ENCODE assay signal across 31 cellular contexts in genomic region chr13:40386586-40386985, GRCh38.
DNase-seq lines count a peak whose midpoint lies in the region; ATAC-seq and TF ChIP-seq lines count a peak whose summit lies in the region.
"Had no signal": no experiment of that assay in that cellular context is flagged by ENCODE, and none has a peak within 500 bp of the region (broad histone marks: within the 10 kb centered on the region; RNA-seq: fewer than 3 reads in every experiment).

No MANE protein-coding gene starts in this region.

- TF ChIP-seq CTCF in epithelial cell of esophagus (IDR thresholded peaks at IDR 0.05; ENCODE audit: insufficient read depth, low read depth, low read length, missing control alignments) (no peak), retinal pigment epithelial cell (conservative IDR thresholded peaks at IDR 0.05; ENCODE audit: low read depth, low read length) (no peak), thyroid gland (IDR thresholded peaks at IDR 0.05) (no peak)

- CTCF ChIA-PET in activated CD4-positive, alpha-beta memory T cell treated with anti-CD3 and anti-CD28 coated beads, Interleukin-2, amount 10 ng/mL, durations not matched to agents 7 days and 5 days (lab: Charles Lee), result interaction anchor here (1.1 kb wide), 1 partner anchor 282 kb away, joined by 3 read pairs; no protein-coding TSS in a partner anchor
- CTCF ChIA-PET in activated CD4-positive, alpha-beta memory T cell treated with anti-CD3 and anti-CD28 coated beads for 36 hours (lab: Charles Lee), result interaction anchor here (0.9 kb wide), 1 partner anchor 296 kb away, joined by 3 read pairs; no protein-coding TSS in a partner anchor
- CTCF ChIA-PET in T-cell (lab: Charles Lee), result interaction anchor here (0.6 to 1.3 kb wide), 2 partner anchors 102 to 282 kb away, joined by 3 to 5 read pairs; no protein-coding TSS in a partner anchor

- peaks cover 9% of the 10 kb centered on the region for H3K9me3 Mint-ChIP-seq in activated CD4-positive, alpha-beta memory T cell treated with anti-CD3 and anti-CD28 coated beads, Interleukin-2, amount 10 ng/mL, durations not matched to agents 7 days and 5 days
- no peaks in the 10 kb centered on the region for H3K9me3 Mint-ChIP-seq in activated CD4-positive, alpha-beta memory T cell treated with anti-CD3 and anti-CD28 coated beads for 36 hours
- H3K9me3 Mint-ChIP-seq in T-cell, result no peaks in the 10 kb centered on the region
- H3K9me3 Mint-ChIP-seq: endodermal cell had no signal

- peak overlapping the region; percentile 3 for H3K27ac Mint-ChIP-seq in activated CD4-positive, alpha-beta memory T cell treated with anti-CD3 and anti-CD28 coated beads, Interleukin-2, amount 10 ng/mL, durations not matched to agents 7 days and 5 days
- H3K27ac Mint-ChIP-seq in activated CD4-positive, alpha-beta memory T cell treated with anti-CD3 and anti-CD28 coated beads for 36 hours, result no peak overlapping the region
- H3K27ac Mint-ChIP-seq in T-cell, result peak overlapping the region; percentile 21 to 40
- H3K27ac Mint-ChIP-seq: endodermal cell had no signal

- H3K4me1 ChIP-seq in thyroid gland, result peaks cover 0 to 3% of the 10 kb centered on the region in 2 donors
- H3K4me1 ChIP-seq: psoas muscle had no signal

- H3K27me3 Mint-ChIP-seq in activated CD4-positive, alpha-beta memory T cell treated with anti-CD3 and anti-CD28 coated beads, Interleukin-2, amount 10 ng/mL, durations not matched to agents 7 days and 5 days, result no peaks in the 10 kb centered on the region
- no peaks in the 10 kb centered on the region for H3K27me3 Mint-ChIP-seq in activated CD4-positive, alpha-beta memory T cell treated with anti-CD3 and anti-CD28 coated beads for 36 hours
- no peaks in the 10 kb centered on the region for H3K27me3 Mint-ChIP-seq in T-cell
- H3K27me3 Mint-ChIP-seq: activated naive CD8-positive, alpha-beta T cell treated with anti-CD3 and anti-CD28 coated beads, Interleukin-2, amount 10 ng/mL, durations not matched to agents 7 days and 5 days had no signal

- TF ChIP-seq POLR2A in thyroid gland (IDR thresholded peaks at IDR 0.05), result no peak

- H3K4me1 Mint-ChIP-seq in activated CD4-positive, alpha-beta memory T cell treated with anti-CD3 and anti-CD28 coated beads, Interleukin-2, amount 10 ng/mL, durations not matched to agents 7 days and 5 days, result peaks cover 40% of the 10 kb centered on the region
- peaks cover 29% of the 10 kb centered on the region for H3K4me1 Mint-ChIP-seq in activated CD4-positive, alpha-beta memory T cell treated with anti-CD3 and anti-CD28 coated beads for 36 hours (ENCODE audit: low read depth)
- H3K4me1 Mint-ChIP-seq in T-cell, result peaks cover 60 to 72% (median 62%) of the 10 kb centered on the region in 3 donors

- no peaks in the 10 kb centered on the region for H3K9me3 ChIP-seq in thyroid gland
- H3K9me3 ChIP-seq: esophagus muscularis mucosa, psoas muscle had no signal

- intact Hi-C loops in activated CD4-positive, alpha-beta memory T cell treated with anti-CD3 and anti-CD28 coated beads for 36 hours (cut with micrococcal nuclease), result loop anchor here (5.0 kb wide), 4 partner anchors 164 to 391 kb away; no protein-coding TSS in a partner anchor
- intact Hi-C loops in thyroid gland (cut with DNase I), result no loop called here

- H3K27ac ChIP-seq in thyroid gland, result no peak overlapping the region
- H3K27ac ChIP-seq: esophagus muscularis mucosa, psoas muscle had no signal

- DNase-seq in activated CD4-positive, alpha-beta memory T cell treated with anti-CD3 and anti-CD28 coated beads, Interleukin-2, amount 10 ng/mL, durations not matched to agents 7 days and 5 days, result no peak
- DNase-seq in activated CD4-positive, alpha-beta memory T cell treated with anti-CD3 and anti-CD28 coated beads for 36 hours, result no peak
- DNase-seq in T-cell (no peak), epithelial cell of esophagus (ENCODE audit: low read depth) (peak; percentile 75), retinal pigment epithelial cell (ENCODE audit: low read depth) (peak; percentile 99), thyroid gland (no peak), COLO829 (ENCODE audit: low spot score) (no peak)
- DNase-seq: activated CD4-positive, CD25-positive, alpha-beta regulatory T cell treated with anti-CD3 and anti-CD28 coated beads, Interleukin-2, amount 50 U/mL, for 72 hours; activated CD8-positive, alpha-beta memory T cell treated with anti-CD3 and anti-CD28 coated beads for 24 hours; activated effector memory CD4-positive, alpha-beta T cell treated with anti-CD3 and anti-CD28 coated beads, Interleukin-2, amount 50 U/mL, for 16 hours; activated naive CD8-positive, alpha-beta T cell treated with anti-CD3 and anti-CD28 coated beads, Interleukin-2, amount 10 ng/mL, durations not matched to agents 7 days and 5 days; activated T-cell treated with anti-CD3 and anti-CD28 coated beads for 4 hours; aorta; central memory CD4-positive, alpha-beta T cell; EL; endodermal cell; foreskin fibroblast; KBM-7; kidney; left ventricle myocardium superior; NCI-H1092 treated with DMSO at 0.1 percent for 48 hours; NCI-H187 treated with DMSO at 0.1 percent for 48 hours; NCI-H2171 treated with DMSO at 0.1 percent for 48 hours; NCI-H524; occipital lobe; OCI-M1; psoas muscle; stimulated activated CD4-positive, alpha-beta T cell treated with anti-CD3 and anti-CD28 coated beads, Interleukin-15, amount 100 ng/mL, for 24 hours; stimulated activated CD4-positive, alpha-beta T cell treated with anti-CD3 and anti-CD28 coated beads, Interleukin-4, amount 100 ng/mL, for 4 hours had no signal

- H3K4me3 ChIP-seq in epithelial cell of esophagus (ENCODE audit: low read length), result no peak overlapping the region
- H3K4me3 ChIP-seq in retinal pigment epithelial cell (ENCODE audit: low read length), result no peak overlapping the region
- no peak overlapping the region for H3K4me3 ChIP-seq in thyroid gland (replicated peaks in 1 of 3)
- H3K4me3 ChIP-seq: esophagus muscularis mucosa, psoas muscle had no signal

- H3K36me3 Mint-ChIP-seq in activated CD4-positive, alpha-beta memory T cell treated with anti-CD3 and anti-CD28 coated beads, Interleukin-2, amount 10 ng/mL, durations not matched to agents 7 days and 5 days (ENCODE audit: low read depth), result peaks cover 16% of the 10 kb centered on the region
- H3K36me3 Mint-ChIP-seq in activated CD4-positive, alpha-beta memory T cell treated with anti-CD3 and anti-CD28 coated beads for 36 hours, result peaks cover 2% of the 10 kb centered on the region
- H3K36me3 Mint-ChIP-seq in T-cell, result no peaks in the 10 kb centered on the region

- no peak for ATAC-seq in T-cell (replicated peaks in 1 of 4)
- ATAC-seq in HG02884 (IDR thresholded peaks at IDR 0.05; ENCODE audit: unreplicated experiment), result no peak
- ATAC-seq: left ventricle myocardium superior, psoas muscle had no signal

- no peak overlapping the region for H3K4me3 Mint-ChIP-seq in activated CD4-positive, alpha-beta memory T cell treated with anti-CD3 and anti-CD28 coated beads, Interleukin-2, amount 10 ng/mL, durations not matched to agents 7 days and 5 days
- no peak overlapping the region for H3K4me3 Mint-ChIP-seq in activated CD4-positive, alpha-beta memory T cell treated with anti-CD3 and anti-CD28 coated beads for 36 hours
- no peak overlapping the region for H3K4me3 Mint-ChIP-seq in T-cell
- H3K4me3 Mint-ChIP-seq: endodermal cell had no signal

- 89 to 91% methylated on average over 4 of the region's 4 CpGs for WGBS in thyroid gland, 2 donors

- H3K27me3 ChIP-seq in thyroid gland, result no peaks in the 10 kb centered on the region
- H3K27me3 ChIP-seq: esophagus muscularis mucosa had no signal

- POLR2A ChIA-PET in activated CD4-positive, alpha-beta memory T cell treated with anti-CD3 and anti-CD28 coated beads, Interleukin-2, amount 10 ng/mL, durations not matched to agents 7 days and 5 days (lab: Charles Lee), result no interaction called here
- POLR2A ChIA-PET in activated CD4-positive, alpha-beta memory T cell treated with anti-CD3 and anti-CD28 coated beads for 36 hours (lab: Charles Lee), result interaction anchor here (1.6 kb wide), 1 partner anchor 9 kb away, joined by 5 read pairs; no protein-coding TSS in a partner anchor
- POLR2A ChIA-PET in T-cell (lab: Charles Lee), result interaction anchor here (0.5 to 0.8 kb wide), 5 partner anchors 9 to 402 kb away, joined by 3 to 6 read pairs (median 3); no protein-coding TSS in a partner anchor

- H3K36me3 ChIP-seq in thyroid gland, result no peaks in the 10 kb centered on the region
- H3K36me3 ChIP-seq: esophagus muscularis mucosa had no signal

Comparison
In these comparisons a context has a peak if more than half of its experiments do, and no peak if none do; other contexts are left out.
1. DNase-seq: peak in epithelial cell of esophagus (single experiment) and retinal pigment epithelial cell (single experiment); none in activated CD4-positive, alpha-beta memory T cell treated with anti-CD3 and anti-CD28 coated beads, Interleukin-2, amount 10 ng/mL, durations not matched to agents 7 days and 5 days (single experiment), activated CD4-positive, alpha-beta memory T cell treated with anti-CD3 and anti-CD28 coated beads for 36 hours (single experiment), T-cell (0 of 34), thyroid gland (0 of 2) and COLO829 (single experiment).